ENCODE assay signal across 8 cellular contexts in genomic region chr17:67379251-67379630, GRCh38. TPM values are rescaled to one million over a fixed set of nuclear protein-coding genes. Genes with fewer than 3 reads are reported as not detected.
DNase-seq lines count a peak whose midpoint lies in the region; ATAC-seq and TF ChIP-seq lines count a peak whose summit lies in the region.

No MANE protein-coding gene starts in this region.

- DNase-seq in DND-41 (no peak), SJCRH30 (no peak), fibroblast of lung (ENCODE audit: low read depth in 2 of 2) (no peak), progenitor cell of endocrine pancreas (ENCODE audit: low spot score, unreplicated experiment) (no peak), NCI-H345 (lab: John Stamatoyannopoulos, UW) (no peak), putamen (ENCODE audit: low spot score) (no peak)

- no peaks in the 10 kb centered on the region for H3K9me3 ChIP-seq in DND-41 (ENCODE audit: insufficient read depth, low read length, severe bottlenecking)
- H3K9me3 ChIP-seq in SJCRH30 (replicated peaks) = no peaks in the 10 kb centered on the region
- H3K9me3 ChIP-seq in fibroblast of lung (ENCODE audit: control insufficient read depth, insufficient read depth, low read depth, low read length) = no peaks in the 10 kb centered on the region

- H3K4me3 ChIP-seq in DND-41 (ENCODE audit: low read depth in 1 of 2, low read length in 2 of 2) = peak overlapping the region; percentile 20 to 81; a peak in 3 of 4 replicates
- H3K4me3 ChIP-seq in SJCRH30 = peak overlapping the region; percentile 67
- H3K4me3 ChIP-seq in fibroblast of lung (replicated peaks in 1 of 4; ENCODE audit: control extremely low read depth in 1 of 4, insufficient read depth in 1 of 4, low read depth in 3 of 4, low read length in 4 of 4) = peak overlapping the region; percentile 49 to 92 (median 70)

- peaks cover 17% of the 10 kb centered on the region for H3K36me3 Mint-ChIP-seq in progenitor cell of endocrine pancreas (ENCODE audit: insufficient read depth)

- no peaks in the 10 kb centered on the region for H3K27me3 Mint-ChIP-seq in progenitor cell of endocrine pancreas

- H3K4me1 Mint-ChIP-seq in progenitor cell of endocrine pancreas (ENCODE audit: low read depth) = peaks cover 23% of the 10 kb centered on the region

- TF ChIP-seq CTCF in DND-41 (IDR thresholded peaks at IDR 0.05; ENCODE audit: borderline replicate concordance, extremely low read depth, low read length, poor library complexity, severe bottlenecking) (no peak), fibroblast of lung (conservative IDR thresholded peaks at IDR 0.05 in 1 of 2, IDR thresholded peaks at IDR 0.05 in 1 of 2; ENCODE audit: low read depth in 1 of 2, low read length in 2 of 2) (no peak), progenitor cell of endocrine pancreas (IDR thresholded peaks at IDR 0.05; ENCODE audit: unreplicated experiment) (no peak)

- H3K9me3 Mint-ChIP-seq in progenitor cell of endocrine pancreas (ENCODE audit: low read depth) = peaks cover 7% of the 10 kb centered on the region

- ATAC-seq in DND-41 (ENCODE audit: insufficient read depth, low read depth) = no peak
- no peak for ATAC-seq in GM18907 (IDR thresholded peaks at IDR 0.05; ENCODE audit: unreplicated experiment)
- ATAC-seq in GM21515 (IDR thresholded peaks at IDR 0.05; ENCODE audit: unreplicated experiment) = no peak

- H3K4me3 Mint-ChIP-seq in progenitor cell of endocrine pancreas (ENCODE audit: low read depth) = peak overlapping the region; percentile 84

- H3K36me3 ChIP-seq in DND-41 (ENCODE audit: insufficient read depth, low read length) (no peaks in the 10 kb centered on the region; the same call in 1 of the 2 replicates), SJCRH30 (no peaks in the 10 kb centered on the region), fibroblast of lung (ENCODE audit: control insufficient read depth, insufficient read depth, low read length) (no peaks in the 10 kb centered on the region)

- H4K20me1 ChIP-seq in DND-41 (ENCODE audit: insufficient read depth, low read length) = no peaks in the 10 kb centered on the region
- no peaks in the 10 kb centered on the region for H4K20me1 ChIP-seq in fibroblast of lung (ENCODE audit: control insufficient read depth, extremely low read depth, insufficient read depth, low read length)

- H3K27ac Mint-ChIP-seq in progenitor cell of endocrine pancreas = peak overlapping the region; percentile 85

- H3K4me1 ChIP-seq in DND-41 (ENCODE audit: insufficient read depth, low read length) (peaks cover 33% of the 10 kb centered on the region), SJCRH30 (0 out of 2 replicates have a peak, but pooled peaks cover 4% of the 10 kb centered on the region), fibroblast of lung (ENCODE audit: control insufficient read depth, extremely low read depth, insufficient read depth, low read length) (peaks cover 14% of the 10 kb centered on the region)

- H2AFZ ChIP-seq in DND-41 (ENCODE audit: low read depth, low read length) (peak overlapping the region; percentile 91), fibroblast of lung (ENCODE audit: low read length) (peak overlapping the region; percentile 77)

- H3K27me3 ChIP-seq in DND-41 (ENCODE audit: insufficient read depth, low read length, poor library complexity) = no peaks in the 10 kb centered on the region
- no peaks in the 10 kb centered on the region for H3K27me3 ChIP-seq in SJCRH30
- H3K27me3 ChIP-seq in fibroblast of lung (ENCODE audit: control insufficient read depth, insufficient read depth, low read length) = no peaks in the 10 kb centered on the region

- H3K79me2 ChIP-seq in DND-41 (ENCODE audit: insufficient read depth, low read length) = peaks cover 3% of the 10 kb centered on the region; the same call in 1 of the 2 replicates
- peaks cover 13% of the 10 kb centered on the region for H3K79me2 ChIP-seq in fibroblast of lung (ENCODE audit: control insufficient read depth, insufficient read depth, low read length)

- H3K27ac ChIP-seq in DND-41 (ENCODE audit: low read length) (peak overlapping the region; percentile 51), SJCRH30 (no peak overlapping the region), fibroblast of lung (ENCODE audit: insufficient read depth, low read length) (peak overlapping the region; percentile 74)

- H3K9ac ChIP-seq in DND-41 (ENCODE audit: low read depth, low read length) (peak overlapping the region; percentile 84), fibroblast of lung (ENCODE audit: insufficient read depth, low read length) (peak overlapping the region; percentile 44)

- peak overlapping the region; percentile 93 for H3K4me2 ChIP-seq in DND-41 (ENCODE audit: insufficient read depth, low read length)
- peak overlapping the region; percentile 93 for H3K4me2 ChIP-seq in fibroblast of lung (ENCODE audit: extremely low read depth, insufficient read depth, low read length)

RNA-seq across cellular contexts. Expression of gene PITPNC1, which starts 2.2 kb away (rescaled TPM):
- 2.9 and 3.5 TPM in 2 replicates for total RNA-seq in SJCRH30 (2014; rRNA removed; shearing (Covaris generic))
- total RNA-seq in fibroblast of lung (4.1 and 5.8 TPM in 2 replicates), progenitor cell of endocrine pancreas (38.4 and 53.2 TPM in 2 replicates)
- polyA plus RNA-seq in fibroblast of lung = 7.1 and 18.1 TPM in 2 replicates
- 6.1 and 14.6 TPM in 2 replicates for polyA plus RNA-seq in fibroblast of lung (2012)
- 3.1 and 9.2 TPM in 2 replicates for polyA minus RNA-seq in fibroblast of lung (ENCODE audit: low replicate concordance)

RNA-seq across cellular contexts. Expression of gene PSMD12, which starts 12.9 kb away (rescaled TPM):
- 49.6 and 69.7 TPM in 2 replicates for total RNA-seq in SJCRH30 (2014; rRNA removed; shearing (Covaris generic))
- 19.3 and 21.3 TPM in 2 replicates for total RNA-seq in fibroblast of lung
- polyA plus RNA-seq in fibroblast of lung = 66.2 and 74.2 TPM in 2 replicates
- 45.6 and 55.4 TPM in 2 replicates for polyA plus RNA-seq in fibroblast of lung (2012)
- 7.7 and 12.0 TPM in 2 replicates for polyA minus RNA-seq in fibroblast of lung (ENCODE audit: low replicate concordance)
- 47.8 and 48.6 TPM in 2 replicates for total RNA-seq in progenitor cell of endocrine pancreas
